Comparison of ENCODE assay signal across 8 cellular contexts in genomic region chr2:27263287-27264252, GRCh38. TPM values are rescaled to one million over a fixed set of nuclear protein-coding genes. Genes with fewer than 3 reads are reported as not detected.
A peak's percentile ranks its signal among the peaks of the same experiment; 100 is the strongest.
DNase-seq lines count a peak whose midpoint lies in the region; ATAC-seq, FAIRE-seq and TF ChIP-seq lines count a peak whose summit lies in the region.

No MANE protein-coding gene starts in this region.

- peak overlapping the region; percentile 95 for H3K4me2 ChIP-seq in BLaER1
- peak overlapping the region; percentile 84 for H3K4me2 ChIP-seq in KMS-11

- peaks cover 23 to 33% (median 29%) of the 10 kb centered on the region in 7 donors for H3K4me1 Mint-ChIP-seq in naive thymus-derived CD4-positive, alpha-beta T cell

- no peaks in the 10 kb centered on the region for H3K79me2 ChIP-seq in KMS-11 (ENCODE audit: insufficient read depth, low read depth)

- peak overlapping the region in 5 of 9 donors; percentile 11 to 66 (median 45) for H3K27ac Mint-ChIP-seq in naive thymus-derived CD4-positive, alpha-beta T cell

- CTCF ChIA-PET in naive thymus-derived CD4-positive, alpha-beta T cell (lab: Charles Lee), result interaction anchor here (0.6 to 1.5 kb wide), 4 partner anchors 16 to 72 kb away, joined by 3 to 6 read pairs (median 4); partner anchors contain the start of gene TRIM54

- H3K36me3 ChIP-seq in BLaER1 (no peaks in the 10 kb centered on the region), KMS-11 (ENCODE audit: insufficient read depth) (no peaks in the 10 kb centered on the region), bronchial epithelial cell (ENCODE audit: control insufficient read depth, insufficient read depth, low read length) (no peaks in the 10 kb centered on the region)
- H3K36me3 ChIP-seq in naive thymus-derived CD4-positive, alpha-beta T cell (ENCODE audit: control insufficient read depth in 2 of 3, insufficient read depth in 3 of 3, low read length in 3 of 3), result no peaks in the 10 kb centered on the region

- H3K9me3 Mint-ChIP-seq in naive thymus-derived CD4-positive, alpha-beta T cell, result no peaks in the 10 kb centered on the region

- peak overlapping the region in 9 of 10 donors; percentile 84 to 97 (median 91) for H3K4me3 Mint-ChIP-seq in naive thymus-derived CD4-positive, alpha-beta T cell

- FAIRE-seq in bronchial epithelial cell (lab: Jason Lieb, UNC), result no peak
- no peak for FAIRE-seq in urothelium cell line (lab: Jason Lieb, UNC)
- no peak for FAIRE-seq in GM12892 (lab: Jason Lieb, UNC)

- H3K4me1 ChIP-seq in BLaER1 (peaks cover 34% of the 10 kb centered on the region), KMS-11 (ENCODE audit: low read depth, poor library complexity, severe bottlenecking) (peaks cover 13% of the 10 kb centered on the region)
- peaks cover 8 to 23% of the 10 kb centered on the region in 2 donors for H3K4me1 ChIP-seq in naive thymus-derived CD4-positive, alpha-beta T cell (ENCODE audit: control insufficient read depth in 2 of 2, insufficient read depth in 2 of 2, low read length in 2 of 2)

- TF ChIP-seq CTCF in KMS-11 (conservative IDR thresholded peaks at IDR 0.05; ENCODE audit: low read depth, low read length) (no peak), bronchial epithelial cell (IDR thresholded peaks at IDR 0.05; ENCODE audit: insufficient read depth, low read length, severe bottlenecking) (no peak)

- DNase-seq in bronchial epithelial cell (ENCODE audit: low read depth) (no peak), urothelium cell line (ENCODE audit: low spot score) (no peak), COLO668 (lab: John Stamatoyannopoulos, UW; ENCODE audit: unreplicated experiment) (no peak), GM12892 (ENCODE audit: insufficient read length) (no peak)
- peak in 5 of 9 donors; percentile 16 to 27 (median 19) for DNase-seq in naive thymus-derived CD4-positive, alpha-beta T cell

- peak overlapping the region; percentile 67 for H3K4me3 ChIP-seq in BLaER1
- H3K4me3 ChIP-seq in KMS-11 (IDR thresholded peaks at IDR 0.05; ENCODE audit: insufficient read depth, low read depth, low read length), result peak overlapping the region; percentile 18
- H3K4me3 ChIP-seq in bronchial epithelial cell (ENCODE audit: low read depth, low read length), result peak overlapping the region; percentile 29
- H3K4me3 ChIP-seq in naive thymus-derived CD4-positive, alpha-beta T cell (ENCODE audit: low read length), result peak overlapping the region; percentile 59

- ATAC-seq in naive thymus-derived CD4-positive, alpha-beta T cell, result no peak
- ATAC-seq in GM18519 (IDR thresholded peaks at IDR 0.05; ENCODE audit: low FRiP score, unreplicated experiment), result no peak

- POLR2A ChIA-PET in naive thymus-derived CD4-positive, alpha-beta T cell (lab: Charles Lee), result interaction anchor here (0.6 to 1.1 kb wide), 3 partner anchors 19 to 183 kb away, joined by 3 read pairs; partner anchors contain the start of gene TRIM54

- H3K9me3 ChIP-seq in BLaER1, result no peaks in the 10 kb centered on the region
- H3K9me3 ChIP-seq in naive thymus-derived CD4-positive, alpha-beta T cell (ENCODE audit: control insufficient read depth in 2 of 3, low read length in 3 of 3), result no peaks in the 10 kb centered on the region

- peaks cover 47% of the 10 kb centered on the region for H4K20me1 ChIP-seq in BLaER1
- H4K20me1 ChIP-seq in KMS-11 (ENCODE audit: insufficient read depth), result no peaks in the 10 kb centered on the region

- H3K9ac ChIP-seq in BLaER1 (no peak overlapping the region), KMS-11 (no peak overlapping the region)

- intact Hi-C loops in naive thymus-derived CD4-positive, alpha-beta T cell (cut with micrococcal nuclease), result loop anchor here (1.0 to 5.0 kb wide), 8 partner anchors 17 to 224 kb away; partner anchors contain the start of genes CAD (in 2 of the 2), EIF2B4 (in 1 of the 2), IFT172 (in 1 of the 2) and KHK (in 1 of the 2)

- TF ChIP-seq POLR2A in GM12892 (IDR thresholded peaks at IDR 0.05; ENCODE audit: low read depth, low read length), result no peak

- H3K27ac ChIP-seq in BLaER1 (no peak overlapping the region), KMS-11 (no peak overlapping the region)
- H3K27ac ChIP-seq in naive thymus-derived CD4-positive, alpha-beta T cell (ENCODE audit: low read depth, low read length), result no peak overlapping the region

- H3K27me3 ChIP-seq in BLaER1 (peaks cover 92% of the 10 kb centered on the region), KMS-11 (ENCODE audit: insufficient read depth, low read depth) (peaks cover 59% of the 10 kb centered on the region), bronchial epithelial cell (ENCODE audit: control insufficient read depth, insufficient read depth, low read length) (peaks cover 53% of the 10 kb centered on the region)
- H3K27me3 ChIP-seq in naive thymus-derived CD4-positive, alpha-beta T cell (ENCODE audit: control insufficient read depth in 2 of 2, insufficient read depth in 2 of 2, low read length in 2 of 2), result peaks cover 6 to 21% of the 10 kb centered on the region in 2 donors

- H2AFZ ChIP-seq in KMS-11 (ENCODE audit: low read depth), result peak overlapping the region; percentile 97; the same call in 1 of the 2 replicates

- peaks cover 42 to 47% (median 45%) of the 10 kb centered on the region in 5 donors for H3K27me3 Mint-ChIP-seq in naive thymus-derived CD4-positive, alpha-beta T cell

- H3K36me3 Mint-ChIP-seq in naive thymus-derived CD4-positive, alpha-beta T cell, result peaks cover 0 to 4% (median 0%) of the 10 kb centered on the region in 5 donors

RNA-seq across cellular contexts. Expression of gene SLC30A3, which starts 0.7 kb away (rescaled TPM):
- not detected in 2 replicates for total RNA-seq in bronchial epithelial cell
- under 1 TPM in 1 of 5 experiments, not detected in 4; 0.29 TPM for total RNA-seq in naive thymus-derived CD4-positive, alpha-beta T cell
- under 1 TPM in 1 of 2 donors, not detected in 1; 0.56 TPM for polyA plus RNA-seq in naive thymus-derived CD4-positive, alpha-beta T cell
- polyA plus RNA-seq in GM12892 (2012; ENCODE audit: missing spikeins), result not detected

RNA-seq across cellular contexts. Expression of gene DNAJC5G, which starts 11.7 kb away (rescaled TPM):
- not detected in 2 replicates for total RNA-seq in bronchial epithelial cell
- not detected for total RNA-seq in naive thymus-derived CD4-positive, alpha-beta T cell
- polyA plus RNA-seq in naive thymus-derived CD4-positive, alpha-beta T cell, result not detected
- polyA plus RNA-seq in GM12892 (2012; ENCODE audit: missing spikeins), result not detected

RNA-seq across cellular contexts. Expression of gene TRIM54, which starts 18.7 kb away (rescaled TPM):
- not detected in 2 replicates for total RNA-seq in bronchial epithelial cell
- not detected for total RNA-seq in naive thymus-derived CD4-positive, alpha-beta T cell
- not detected for polyA plus RNA-seq in naive thymus-derived CD4-positive, alpha-beta T cell
- not detected for polyA plus RNA-seq in GM12892 (2012; ENCODE audit: missing spikeins)

RNA-seq across cellular contexts. Expression of gene UCN, which starts 44.7 kb away (rescaled TPM):
- total RNA-seq in bronchial epithelial cell, result 0.51 and 1.8 TPM in 2 replicates
- 1 to 10 TPM; 2.5 to 6.5 (median 4.6) TPM for total RNA-seq in naive thymus-derived CD4-positive, alpha-beta T cell
- polyA plus RNA-seq in naive thymus-derived CD4-positive, alpha-beta T cell, result under 1 TPM; 0.35 to 0.81 TPM
- 0.49 TPM for polyA plus RNA-seq in GM12892 (2012; ENCODE audit: missing spikeins)

RNA-seq across cellular contexts. Expression of gene CAD, which starts 46.4 kb away (rescaled TPM):
- total RNA-seq in bronchial epithelial cell, result 21.6 and 24.3 TPM in 2 replicates
- total RNA-seq in naive thymus-derived CD4-positive, alpha-beta T cell, result 10 to 100 TPM; 34.4 to 65.7 (median 45.4) TPM
- 10 to 100 TPM; 19.6 to 28.1 TPM for polyA plus RNA-seq in naive thymus-derived CD4-positive, alpha-beta T cell
- polyA plus RNA-seq in GM12892 (2012; ENCODE audit: missing spikeins), result 32.7 TPM

Comparison
In these comparisons a context has a peak if more than half of its experiments do, and no peak if none do; other contexts are left out.
1. DNase-seq: peak in naive thymus-derived CD4-positive, alpha-beta T cell (5 of 9); none in bronchial epithelial cell (single experiment), urothelium cell line (single experiment), COLO668 (single experiment) and GM12892 (single experiment).
2. Peak in every context shown above with its lines, with median percentiles within 50 percentile points of each other: H3K4me3 ChIP-seq.